14 cellular contexts compared by ENCODE assay signal in genomic region chr5:139470821-139471300, GRCh38. TPM values are rescaled to one million over a fixed set of nuclear protein-coding genes. Genes with fewer than 3 reads are reported as not detected.
DNase-seq lines count a peak whose midpoint lies in the region; ATAC-seq, FAIRE-seq and TF ChIP-seq lines count a peak whose summit lies in the region.
"Had no signal": no experiment of that assay in that cellular context is flagged by ENCODE, and none has a peak within 500 bp of the region (broad histone marks: within the 10 kb centered on the region; RNA-seq: fewer than 3 reads in every experiment).

TSS of gene SMIM33 (plus strand) at chr5:139471004. CDS start at chr5:139471122, 118 bp downstream.

- H3K9me3 Mint-ChIP-seq in activated B cell treated with CpG ODN at 0.5 μM for 24 hours (no peaks in the 10 kb centered on the region), WTC11 (no peaks in the 10 kb centered on the region)
- H3K9me3 Mint-ChIP-seq in effector memory CD8-positive, alpha-beta T cell = no peaks in the 10 kb centered on the region
- H3K9me3 Mint-ChIP-seq in stimulated activated naive CD8-positive, alpha-beta T cell treated with anti-CD3 and anti-CD28 coated beads, Interleukin-15, Interleukin-2, amounts not matched to agents 100 ng/mL and 50 ng/mL, for 24 hours = no peaks in the 10 kb centered on the region

- WGBS in suprapubic skin = 63% methylated on average over 7 of the region's 9 CpGs

- TF ChIP-seq CTCF in activated B cell treated with CpG ODN at 0.5 μM for 24 hours (IDR thresholded peaks at IDR 0.05) = no peak
- no peak for TF ChIP-seq CTCF in suprapubic skin (IDR thresholded peaks at IDR 0.05)
- TF ChIP-seq CTCF in D721Med (IDR thresholded peaks at IDR 0.05; ENCODE audit: insufficient read depth, missing control alignments) = no peak
- no peak for TF ChIP-seq CTCF in WTC11 (IDR thresholded peaks at IDR 0.05)

- FAIRE-seq in D721Med (lab: Jason Lieb, UNC) = no peak
- FAIRE-seq: endometrium, keratinocyte had no signal

- H3K4me3 ChIP-seq in suprapubic skin = no peak within 1 kb of the TSS
- H3K4me3 ChIP-seq: smooth muscle cell, tibial nerve had no signal

- H3K36me3 Mint-ChIP-seq in activated B cell treated with CpG ODN at 0.5 μM for 24 hours (ENCODE audit: low read depth) (no peaks in the 10 kb centered on the region), WTC11 (no peaks in the 10 kb centered on the region)
- H3K36me3 Mint-ChIP-seq in effector memory CD8-positive, alpha-beta T cell (ENCODE audit: insufficient read depth) = peaks cover 15% of the 10 kb centered on the region
- H3K36me3 Mint-ChIP-seq in stimulated activated naive CD8-positive, alpha-beta T cell treated with anti-CD3 and anti-CD28 coated beads, Interleukin-15, Interleukin-2, amounts not matched to agents 100 ng/mL and 50 ng/mL, for 24 hours (ENCODE audit: low read depth) = peaks cover 9% of the 10 kb centered on the region

- peaks cover 30% of the 10 kb centered on the region for H3K4me1 ChIP-seq in suprapubic skin

- CTCF ChIA-PET in activated B cell treated with CpG ODN at 0.5 μM for 24 hours (lab: Charles Lee) = no interaction called here
- CTCF ChIA-PET in WTC11 (lab: Charles Lee) = interaction anchor here (1.3 kb wide), 1 partner anchor 48 kb away, joined by 8 read pairs; no protein-coding TSS in a partner anchor

- ATAC-seq in activated B cell treated with CpG ODN at 0.5 μM for 24 hours (ENCODE audit: low read depth) = peak; percentile 54
- peak; percentile 73 for ATAC-seq in effector memory CD8-positive, alpha-beta T cell (replicated peaks)
- no peak for ATAC-seq in WTC11

- peak; percentile 80 for DNase-seq in activated CD8-positive, alpha-beta memory T cell treated with anti-CD3 and anti-CD28 coated beads for 24 hours
- no peak for DNase-seq in activated CD8-positive, alpha-beta memory T cell treated with anti-CD3 and anti-CD28 coated beads, Interleukin-2, amount 50 U/mL, for 4 hours
- no peak for DNase-seq in activated B cell treated with CpG ODN at 0.5 μM for 24 hours
- DNase-seq in effector memory CD8-positive, alpha-beta T cell = no peak
- DNase-seq in suprapubic skin (ENCODE audit: low spot score in 2 of 2) = no peak
- no peak for DNase-seq in D721Med (ENCODE audit: insufficient read length, low spot score)
- DNase-seq in WTC11 (ENCODE audit: low spot score) = no peak
- DNase-seq: HCEC 1CT, NCI-H774 had no signal

- H3K27ac Mint-ChIP-seq in activated B cell treated with CpG ODN at 0.5 μM for 24 hours (no peak within 1 kb of the TSS), WTC11 (no peak within 1 kb of the TSS)
- peak within 1 kb of the TSS; percentile 84 to 96 for H3K27ac Mint-ChIP-seq in effector memory CD8-positive, alpha-beta T cell
- H3K27ac Mint-ChIP-seq in stimulated activated naive CD8-positive, alpha-beta T cell treated with anti-CD3 and anti-CD28 coated beads, Interleukin-15, Interleukin-2, amounts not matched to agents 100 ng/mL and 50 ng/mL, for 24 hours = peak within 1 kb of the TSS; percentile 90

- no peak for TF ChIP-seq EP300 in suprapubic skin (IDR thresholded peaks at IDR 0.05)

- H3K27ac ChIP-seq in suprapubic skin = no peak within 1 kb of the TSS

- H3K27me3 ChIP-seq in suprapubic skin = no peaks in the 10 kb centered on the region
- H3K27me3 ChIP-seq: tibial nerve had no signal

- H3K4me3 Mint-ChIP-seq in activated B cell treated with CpG ODN at 0.5 μM for 24 hours = peak within 1 kb of the TSS; percentile 45
- H3K4me3 Mint-ChIP-seq in effector memory CD8-positive, alpha-beta T cell = peak within 1 kb of the TSS; percentile 91 to 92
- H3K4me3 Mint-ChIP-seq in stimulated activated naive CD8-positive, alpha-beta T cell treated with anti-CD3 and anti-CD28 coated beads, Interleukin-15, Interleukin-2, amounts not matched to agents 100 ng/mL and 50 ng/mL, for 24 hours = peak within 1 kb of the TSS; percentile 22
- no peak within 1 kb of the TSS for H3K4me3 Mint-ChIP-seq in WTC11

- peaks cover 5% of the 10 kb centered on the region for H3K36me3 ChIP-seq in suprapubic skin

- TF ChIP-seq POLR2A in suprapubic skin (IDR thresholded peaks at IDR 0.05) = no peak

- POLR2A ChIA-PET in activated B cell treated with CpG ODN at 0.5 μM for 24 hours (lab: Charles Lee) (interaction anchor here (0.6 kb wide), 1 partner anchor 120 kb away, joined by 12 read pairs; no protein-coding TSS in a partner anchor), WTC11 (lab: Charles Lee) (interaction anchor here (0.6 to 1.1 kb wide), 2 partner anchors 9 to 38 kb away, joined by 3 to 4 read pairs; no protein-coding TSS in a partner anchor)

- H3K4me1 Mint-ChIP-seq in activated B cell treated with CpG ODN at 0.5 μM for 24 hours (peaks cover 14% of the 10 kb centered on the region), WTC11 (peaks cover 33% of the 10 kb centered on the region)
- peaks cover 50 to 59% of the 10 kb centered on the region in 2 donors for H3K4me1 Mint-ChIP-seq in effector memory CD8-positive, alpha-beta T cell (ENCODE audit: low read depth in 2 of 2)
- H3K4me1 Mint-ChIP-seq in stimulated activated naive CD8-positive, alpha-beta T cell treated with anti-CD3 and anti-CD28 coated beads, Interleukin-15, Interleukin-2, amounts not matched to agents 100 ng/mL and 50 ng/mL, for 24 hours (ENCODE audit: low read depth) = peaks cover 69% of the 10 kb centered on the region

- H3K9me3 ChIP-seq in suprapubic skin = no peaks in the 10 kb centered on the region
- H3K9me3 ChIP-seq: tibial nerve had no signal

- intact Hi-C loops in activated B cell treated with CpG ODN at 0.5 μM for 24 hours (cut with micrococcal nuclease) = no loop called here

- H3K27me3 Mint-ChIP-seq in activated B cell treated with CpG ODN at 0.5 μM for 24 hours = peaks cover 15% of the 10 kb centered on the region
- no peaks in the 10 kb centered on the region for H3K27me3 Mint-ChIP-seq in effector memory CD8-positive, alpha-beta T cell
- H3K27me3 Mint-ChIP-seq in stimulated activated naive CD8-positive, alpha-beta T cell treated with anti-CD3 and anti-CD28 coated beads, Interleukin-15, Interleukin-2, amounts not matched to agents 100 ng/mL and 50 ng/mL, for 24 hours = no peaks in the 10 kb centered on the region
- H3K27me3 Mint-ChIP-seq in WTC11 (ENCODE audit: low read depth) = peaks cover 4% of the 10 kb centered on the region; the same call in 1 of the 2 replicates

TF ChIP-seq in WTC11, 78 proteins besides CTCF, POLR2A, EP300 and RAD21:
- no peak for TF ChIP-seq FOXP1 (CRISPR knock-in tag; IDR thresholded peaks at IDR 0.05; ENCODE audit: borderline replicate concordance)
- TF ChIP-seq ZNF138 (CRISPR knock-in tag; conservative IDR thresholded peaks at IDR 0.05) = no peak
- TF ChIP-seq ATF3 (CRISPR knock-in tag; conservative IDR thresholded peaks at IDR 0.05) = no peak
TF ChIP-seq in WTC11: peak in this region for 0.

RNA-seq across cellular contexts. Expression of gene SMIM33, which starts in this region (rescaled TPM):
- total RNA-seq in activated B cell treated with CpG ODN at 0.5 μM for 24 hours (not detected in 2 replicates), suprapubic skin (not detected), WTC11 (2021) (not detected in 3 replicates)
- total RNA-seq: smooth muscle cell, tibial nerve had no signal

Comparison
In these comparisons a context has a peak if more than half of its experiments do, and no peak if none do; other contexts are left out.
1. Peak in ATAC-seq in activated B cell treated with CpG ODN at 0.5 μM for 24 hours; RNA of the gene not detected or under 1 TPM.
2. H3K27ac Mint-ChIP-seq: peak in effector memory CD8-positive, alpha-beta T cell (2 of 2) and stimulated activated naive CD8-positive, alpha-beta T cell treated with anti-CD3 and anti-CD28 coated beads, Interleukin-15, Interleukin-2, amounts not matched to agents 100 ng/mL and 50 ng/mL, for 24 hours (single experiment); none in activated B cell treated with CpG ODN at 0.5 μM for 24 hours (single experiment) and WTC11 (single experiment).